8 cellular contexts compared by ENCODE assay signal in the genomic region with DNA sequence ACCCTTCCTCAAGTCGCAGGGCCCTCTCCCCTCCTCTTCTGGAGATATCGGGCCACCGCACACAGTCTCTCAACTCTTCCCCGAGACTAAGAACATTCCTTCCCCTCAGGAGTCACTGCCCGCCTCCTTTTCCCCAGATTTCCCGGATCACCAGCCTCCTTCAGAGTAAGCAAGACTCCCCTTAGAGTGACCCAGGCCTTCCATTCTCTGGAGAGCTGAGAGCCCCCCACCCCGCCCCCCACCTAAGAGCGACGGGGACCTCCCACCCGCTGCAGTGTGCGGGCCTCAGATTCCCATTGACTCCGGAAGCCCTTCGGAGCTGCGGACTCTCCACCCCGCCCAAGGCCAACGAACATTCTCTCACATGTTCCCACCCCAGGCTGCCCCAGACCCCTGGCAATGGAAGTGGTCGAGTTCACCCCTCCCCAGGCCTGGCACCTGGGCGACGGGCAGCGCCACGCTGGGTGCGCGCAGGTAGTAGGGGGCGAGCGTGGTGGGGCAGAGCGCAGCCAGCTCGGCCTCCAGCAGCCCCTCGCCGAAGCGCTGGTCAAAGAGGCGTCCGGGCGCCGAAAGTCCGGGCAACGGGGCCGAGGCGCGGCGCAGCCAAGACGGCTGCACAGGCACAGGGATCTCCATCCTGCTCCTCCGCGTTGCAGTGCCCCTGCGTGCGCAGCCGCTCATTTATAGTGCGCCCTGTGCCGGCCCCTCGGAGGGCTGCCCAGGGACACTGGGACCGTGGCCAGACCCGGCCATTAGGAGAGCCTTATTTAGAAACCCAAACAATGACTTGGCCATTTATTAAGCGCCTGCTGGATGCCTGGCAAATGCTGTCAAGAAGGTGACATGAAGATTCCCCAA. TPM values are rescaled to one million over a fixed set of nuclear protein-coding genes. Genes with fewer than 3 reads are reported as not detected.
DNase-seq lines count a peak whose midpoint lies in the region; ATAC-seq and TF ChIP-seq lines count a peak whose summit lies in the region.

A gene with protein sequence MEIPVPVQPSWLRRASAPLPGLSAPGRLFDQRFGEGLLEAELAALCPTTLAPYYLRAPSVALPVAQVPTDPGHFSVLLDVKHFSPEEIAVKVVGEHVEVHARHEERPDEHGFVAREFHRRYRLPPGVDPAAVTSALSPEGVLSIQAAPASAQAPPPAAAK (minus strand): TSS at position 657 of the 858 bp plus-strand sequence. CDS start 21 bp downstream, at position 636.

- no peak for TF ChIP-seq CTCF in endodermal cell (conservative IDR thresholded peaks at IDR 0.05)

- H3K9ac ChIP-seq in NT2/D1 (ENCODE audit: insufficient read length, low read depth) = peak within 1 kb of the TSS; percentile 85
- no peak within 1 kb of the TSS for H3K9ac ChIP-seq in endodermal cell (ENCODE audit: extremely low read depth, low read length, poor library complexity, severe bottlenecking)
- H3K9ac ChIP-seq in muscle layer of colon (ENCODE audit: low read length) = peak within 1 kb of the TSS; percentile 95

- peaks cover 20% of the 10 kb centered on the region for H3K36me3 ChIP-seq in CD4-positive, CD25-positive, alpha-beta regulatory T cell (ENCODE audit: control insufficient read depth, insufficient read depth, low read length)
- peaks cover 53% of the 10 kb centered on the region for H3K36me3 ChIP-seq in NT2/D1 (ENCODE audit: insufficient read depth, insufficient read length, low read length)
- H3K36me3 ChIP-seq in endodermal cell (ENCODE audit: control insufficient read depth, insufficient read depth, low read length) = peaks cover 18% of the 10 kb centered on the region
- H3K36me3 ChIP-seq in muscle layer of colon (ENCODE audit: insufficient read depth, low read length) = peaks cover 27% of the 10 kb centered on the region

- H3K27me3 ChIP-seq in CD4-positive, CD25-positive, alpha-beta regulatory T cell (ENCODE audit: control insufficient read depth, insufficient read depth, low read length) = no peaks in the 10 kb centered on the region
- H3K27me3 ChIP-seq in NT2/D1 (ENCODE audit: insufficient read depth, insufficient read length) = no peaks in the 10 kb centered on the region
- H3K27me3 ChIP-seq in endodermal cell (ENCODE audit: control insufficient read depth, insufficient read depth, low read length, poor library complexity, severe bottlenecking) = peaks cover 7% of the 10 kb centered on the region
- H3K27me3 ChIP-seq in muscle layer of colon (ENCODE audit: control insufficient read depth in 1 of 2, insufficient read depth in 2 of 2, low read length in 2 of 2) = no peaks in the 10 kb centered on the region

- peaks cover 44% of the 10 kb centered on the region for H3K4me1 ChIP-seq in CD4-positive, CD25-positive, alpha-beta regulatory T cell (ENCODE audit: control insufficient read depth, insufficient read depth, low read length, poor library complexity, severe bottlenecking)
- H3K4me1 ChIP-seq in NT2/D1 (ENCODE audit: insufficient read depth, insufficient read length) = peaks cover 4% of the 10 kb centered on the region
- no peaks in the 10 kb centered on the region for H3K4me1 ChIP-seq in endodermal cell (ENCODE audit: control insufficient read depth, insufficient read depth, low read length)
- peaks cover 34% of the 10 kb centered on the region for H3K4me1 ChIP-seq in muscle layer of colon (ENCODE audit: insufficient read depth, low read length)

- peak within 1 kb of the TSS; percentile 37 for H3K4me3 ChIP-seq in CD4-positive, CD25-positive, alpha-beta regulatory T cell (ENCODE audit: low read depth, low read length)
- H3K4me3 ChIP-seq in NT2/D1 (ENCODE audit: insufficient read length, low read depth) (peak within 1 kb of the TSS; percentile 97), endodermal cell (ENCODE audit: low read length) (peak within 1 kb of the TSS; percentile 100), muscle layer of colon (ENCODE audit: low read depth in 1 of 2, low read length in 2 of 2) (peak within 1 kb of the TSS; percentile 59 to 97)

- WGBS in endodermal cell (ENCODE audit: insufficient coverage in 1 of 2, insufficient read length in 1 of 2), 2 experiments = 70 to 79% methylated on average over 23 to 52 of the region's 52 CpGs

- peak within 1 kb of the TSS; percentile 58 for H3K27ac ChIP-seq in CD4-positive, CD25-positive, alpha-beta regulatory T cell (ENCODE audit: insufficient read depth, low read length, poor library complexity, severe bottlenecking)
- H3K27ac ChIP-seq in endodermal cell (ENCODE audit: low read depth, low read length) (peak within 1 kb of the TSS; percentile 69), muscle layer of colon (ENCODE audit: low read depth, low read length) (peak within 1 kb of the TSS; percentile 98)

- no peak for DNase-seq in CD4-positive, CD25-positive, alpha-beta regulatory T cell
- DNase-seq in NT2/D1 (ENCODE audit: low read depth, low spot score) (no peak), endodermal cell (peak; percentile 76), MV-4-11 (lab: John Stamatoyannopoulos, UW) (no peak), HuH-7.5 (ENCODE audit: low spot score) (no peak)

- H3K27ac Mint-ChIP-seq in CD4-positive, CD25-positive, alpha-beta regulatory T cell = peak within 1 kb of the TSS; percentile 76 to 97 (median 96)
- H3K27ac Mint-ChIP-seq in endodermal cell = peak within 1 kb of the TSS; percentile 84

- no peaks in the 10 kb centered on the region for H3K9me3 Mint-ChIP-seq in CD4-positive, CD25-positive, alpha-beta regulatory T cell
- no peaks in the 10 kb centered on the region for H3K9me3 Mint-ChIP-seq in endodermal cell

- no peak for ATAC-seq in CD4-positive, CD25-positive, alpha-beta regulatory T cell (ENCODE audit: low read depth in 2 of 2)
- no peak for ATAC-seq in GM21423 (IDR thresholded peaks at IDR 0.05; ENCODE audit: unreplicated experiment)
- no peak for ATAC-seq in GM21390 (IDR thresholded peaks at IDR 0.05; ENCODE audit: unreplicated experiment)

- H3K27me3 Mint-ChIP-seq in CD4-positive, CD25-positive, alpha-beta regulatory T cell = peaks cover 6% of the 10 kb centered on the region
- H3K27me3 Mint-ChIP-seq in endodermal cell (ENCODE audit: insufficient read depth) = peaks cover 25% of the 10 kb centered on the region

- peaks cover 0 to 46% (median 6%) of the 10 kb centered on the region in 4 donors for H3K4me1 Mint-ChIP-seq in CD4-positive, CD25-positive, alpha-beta regulatory T cell
- peaks cover 8% of the 10 kb centered on the region for H3K4me1 Mint-ChIP-seq in endodermal cell

- H3K36me3 Mint-ChIP-seq in CD4-positive, CD25-positive, alpha-beta regulatory T cell = no peaks in the 10 kb centered on the region
- H3K36me3 Mint-ChIP-seq in endodermal cell (ENCODE audit: low read depth) = peaks cover 13% of the 10 kb centered on the region

- peak within 1 kb of the TSS; percentile 95 to 99 (median 99) for H3K4me3 Mint-ChIP-seq in CD4-positive, CD25-positive, alpha-beta regulatory T cell
- peak within 1 kb of the TSS; percentile 91 for H3K4me3 Mint-ChIP-seq in endodermal cell

- H3K9me3 ChIP-seq in CD4-positive, CD25-positive, alpha-beta regulatory T cell (ENCODE audit: control insufficient read depth in 2 of 2, low read length in 2 of 2) = no peaks in the 10 kb centered on the region
- H3K9me3 ChIP-seq in NT2/D1 (ENCODE audit: insufficient read depth, low read length) (no peaks in the 10 kb centered on the region), endodermal cell (ENCODE audit: control insufficient read depth, low read length) (no peaks in the 10 kb centered on the region), muscle layer of colon (ENCODE audit: low read length) (no peaks in the 10 kb centered on the region)

RNA-seq across cellular contexts. Expression of the gene that starts here (rescaled TPM):
- total RNA-seq in CD4-positive, CD25-positive, alpha-beta regulatory T cell = not detected
- not detected for polyA plus RNA-seq in CD4-positive, CD25-positive, alpha-beta regulatory T cell
- under 1 TPM; 0.33 to 0.90 TPM for total RNA-seq in endodermal cell
- polyA plus RNA-seq in endodermal cell (2013, experiment 1 of 2) = 0.36 TPM
- polyA plus RNA-seq in endodermal cell (2013, experiment 2 of 2) = 0.62 TPM

Comparison
In these comparisons a context has a peak if more than half of its experiments do, and no peak if none do; other contexts are left out.
1. Peak in DNase-seq, H3K4me3 ChIP-seq and H3K27ac ChIP-seq in endodermal cell; RNA of the gene not detected or under 1 TPM.
2. H3K4me3 ChIP-seq: peak in every context shown above with its lines; median percentile 100 in endodermal cell; 97 in NT2/D1; 78 in muscle layer of colon; 37 in CD4-positive, CD25-positive, alpha-beta regulatory T cell.